In the genomic region with DNA sequence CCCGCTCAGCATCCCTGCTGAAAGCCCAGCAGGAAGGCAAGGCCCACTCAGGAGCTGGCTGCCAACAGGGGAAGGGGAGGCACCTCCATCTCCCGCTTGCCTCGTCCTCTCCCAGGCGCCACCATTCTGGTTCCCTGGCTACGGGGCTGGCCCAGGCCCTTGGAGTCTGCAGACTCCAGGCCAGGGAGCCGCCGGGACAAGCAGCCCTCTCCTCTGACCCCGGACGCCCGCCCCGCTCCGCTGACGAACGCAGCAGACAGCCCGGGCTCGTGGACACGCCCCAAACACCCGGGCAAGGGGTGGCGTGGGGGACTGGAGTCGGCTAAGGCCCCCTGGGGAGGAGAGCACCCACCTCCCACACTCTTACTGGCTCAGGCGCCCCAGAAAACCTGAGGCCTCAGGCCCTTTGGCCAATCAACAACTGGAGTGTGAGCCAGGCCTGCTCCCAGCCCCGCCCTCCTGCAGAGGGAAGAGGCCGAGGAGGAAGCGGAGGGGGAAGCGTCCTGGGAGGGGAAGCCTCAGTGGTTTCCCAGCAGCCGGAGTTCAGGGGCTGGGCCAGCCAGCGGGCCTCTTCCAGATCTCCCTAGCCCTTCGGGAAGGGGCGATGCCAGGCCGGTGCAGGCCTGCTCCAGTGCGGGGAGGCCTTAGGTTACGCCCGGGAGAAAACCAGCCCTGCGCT, we compare ENCODE assay signal across 8 cellular contexts. TPM values are rescaled to one million over a fixed set of nuclear protein-coding genes. Genes with fewer than 3 reads are reported as not detected.
DNase-seq lines count a peak whose midpoint lies in the region; ATAC-seq and TF ChIP-seq lines count a peak whose summit lies in the region.

No MANE protein-coding gene starts in this region.

- no peak for ATAC-seq in HG02588 (IDR thresholded peaks at IDR 0.05; ENCODE audit: unreplicated experiment)
- no peak for ATAC-seq in GM21737 (IDR thresholded peaks at IDR 0.05; ENCODE audit: unreplicated experiment)

- H3K36me3 ChIP-seq in breast epithelium (no peaks in the 10 kb centered on the region), iPS-15b (ENCODE audit: control insufficient read depth, insufficient read depth, low read length) (no peaks in the 10 kb centered on the region)

- H3K27ac ChIP-seq in breast epithelium: peak overlapping the region; percentile 99

- H3K4me1 ChIP-seq in breast epithelium (peaks cover 13 to 46% of the 10 kb centered on the region in 2 donors), iPS-15b (ENCODE audit: control insufficient read depth, insufficient read depth, low read length) (peaks cover 22% of the 10 kb centered on the region)

- H3K27me3 ChIP-seq in breast epithelium (no peaks in the 10 kb centered on the region), iPS-15b (ENCODE audit: control insufficient read depth, insufficient read depth, low read length) (no peaks in the 10 kb centered on the region)

- intact Hi-C loops in breast epithelium (cut with DNase I; ENCODE audit: low total_unique reads): loop anchor here (10.0 kb wide), 1 partner anchor 1748 kb away; a partner anchor contains a TSS

- H3K9me3 ChIP-seq in breast epithelium (no peaks in the 10 kb centered on the region), iPS-15b (ENCODE audit: control insufficient read depth, insufficient read depth, low read length) (no peaks in the 10 kb centered on the region)

- TF ChIP-seq CTCF in breast epithelium (IDR thresholded peaks at IDR 0.05): no peak

- H3K4me3 ChIP-seq in breast epithelium: peak overlapping the region; percentile 21 to 99 (median 43)
- H3K4me3 ChIP-seq in iPS-15b (ENCODE audit: low read depth, low read length): peak overlapping the region; percentile 61

- peak; percentile 97 for DNase-seq in ELR (ENCODE audit: low read depth)
- peak; percentile 21 for DNase-seq in KG1 (lab: John Stamatoyannopoulos, UW)
- DNase-seq in T-helper 1 cell: peak in 3 of 5 donors; percentile 30 to 76 (median 40)
- DNase-seq in breast epithelium (ENCODE audit: low spot score in 2 of 2): peak; percentile 89
- peak; percentile 95 for DNase-seq in renal cortical epithelial cell (ENCODE audit: low read depth)

- H3K9ac ChIP-seq in iPS-15b (ENCODE audit: low read depth, low read length): peak overlapping the region; percentile 60

- peak; percentile 21 for TF ChIP-seq POLR2A in breast epithelium (IDR thresholded peaks at IDR 0.05)

RNA-seq across cellular contexts. Expression of a gene that starts 4.2 kb away (rescaled TPM):
- total RNA-seq in breast epithelium: 10 to 100 TPM in 1 of 3 donors, 1 to 10 TPM in 2; 7.7 to 10.2 (median 8.8) TPM
- total RNA-seq in renal cortical epithelial cell: 1.6 and 9.8 TPM in 2 replicates

RNA-seq across cellular contexts. Expression of a gene that starts 59.4 kb away (rescaled TPM):
- total RNA-seq in breast epithelium (100 to 1,000 TPM in 1 of 3 donors, 10 to 100 TPM in 2; 27.8 to 125 (median 85.5) TPM), renal cortical epithelial cell (24.1 and 55.1 TPM in 2 replicates)

Comparison
In these comparisons a context has a peak if more than half of its experiments do, and no peak if none do; other contexts are left out.
1. DNase-seq: peak in every context shown above with its lines; median percentile 97 in ELR; 95 in renal cortical epithelial cell; 89 in breast epithelium; 40 in T-helper 1 cell; 21 in KG1.